Comparison of ENCODE assay signal across 3 cellular contexts in the genomic region with DNA sequence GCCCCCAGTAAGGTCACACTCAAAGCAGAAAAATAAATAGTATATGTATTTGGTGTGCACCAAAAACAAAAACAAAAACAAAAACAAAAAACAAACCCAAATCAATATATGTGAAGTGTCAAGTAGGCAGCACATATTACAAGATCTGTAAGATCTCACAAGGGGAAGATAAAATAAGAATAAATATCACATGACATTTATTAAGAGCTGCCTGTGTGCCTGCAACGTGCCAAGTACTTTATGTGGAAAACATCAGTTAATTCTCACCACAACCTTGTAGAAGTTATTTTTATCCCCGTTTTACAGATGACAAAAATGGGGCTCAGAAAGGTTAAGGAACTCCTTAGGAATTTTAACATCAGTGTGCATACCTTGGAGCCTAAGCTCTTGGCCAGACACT.
"Had no signal": no experiment of that assay in that cellular context is flagged by ENCODE, and none has a peak within 500 bp of the region (broad histone marks: within the 10 kb centered on the region; RNA-seq: fewer than 3 reads in every experiment).

No MANE protein-coding gene starts in this region.

- H3K4me3 ChIP-seq: GM12878 had no signal

- DNase-seq: GDM1, GF-D8 had no signal

- ATAC-seq: GM12878 had no signal
